Comparison of ENCODE assay signal across 1 cellular context in the genomic region with DNA sequence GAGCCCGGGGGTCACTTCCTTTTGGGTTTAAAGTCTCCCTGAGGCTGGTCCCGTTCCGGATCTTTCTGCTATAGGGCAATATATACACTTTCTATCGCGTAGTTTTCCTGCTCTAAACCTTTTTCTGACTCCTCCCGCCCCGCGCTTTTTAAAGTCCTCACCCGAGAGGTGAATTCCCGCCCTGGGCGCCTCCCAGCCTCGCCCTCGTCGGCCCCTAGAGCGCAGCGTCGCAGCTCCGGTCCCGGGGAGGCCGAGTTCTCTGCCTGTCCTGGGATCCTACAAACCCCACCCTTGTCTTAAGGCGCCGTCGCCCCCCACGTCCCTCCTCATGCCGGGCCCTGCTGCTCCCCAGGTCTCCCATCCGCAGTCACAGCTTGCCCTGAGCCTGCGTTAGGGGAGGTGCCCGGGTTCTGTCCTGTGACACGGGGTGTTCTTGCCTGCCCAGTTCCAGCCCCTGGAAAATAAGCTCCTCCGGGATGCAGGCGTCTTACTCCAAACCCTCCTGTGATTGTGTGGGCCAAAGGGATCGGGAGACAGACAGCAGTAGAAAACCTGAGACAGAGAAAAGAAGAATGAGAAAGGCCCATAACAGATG.
TF ChIP-seq lines count a peak whose summit lies in the region.

No MANE protein-coding gene starts in this region.

TF ChIP-seq in H1, 55 proteins besides CTCF, POLR2A, EP300 and RAD21:
- no peak for TF ChIP-seq FOSL1 (IDR thresholded peaks at IDR 0.05; ENCODE audit: insufficient read depth, low read depth, low read length)
- no peak for TF ChIP-seq EZH2 (IDR thresholded peaks at IDR 0.05; ENCODE audit: low read depth, low read length, severe bottlenecking)
- 0 out of 2 replicates have a peak, but pooled peaks have one; percentile 2 for TF ChIP-seq PHF8 (conservative IDR thresholded peaks at IDR 0.05; ENCODE audit: low read depth, low read length)
- TF ChIP-seq, protein P1, sequence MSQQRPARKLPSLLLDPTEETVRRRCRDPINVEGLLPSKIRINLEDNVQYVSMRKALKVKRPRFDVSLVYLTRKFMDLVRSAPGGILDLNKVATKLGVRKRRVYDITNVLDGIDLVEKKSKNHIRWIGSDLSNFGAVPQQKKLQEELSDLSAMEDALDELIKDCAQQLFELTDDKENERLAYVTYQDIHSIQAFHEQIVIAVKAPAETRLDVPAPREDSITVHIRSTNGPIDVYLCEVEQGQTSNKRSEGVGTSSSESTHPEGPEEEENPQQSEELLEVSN (IDR thresholded peaks at IDR 0.05) = peak; percentile 68
